8 cellular contexts compared by ENCODE assay signal in the genomic region with DNA sequence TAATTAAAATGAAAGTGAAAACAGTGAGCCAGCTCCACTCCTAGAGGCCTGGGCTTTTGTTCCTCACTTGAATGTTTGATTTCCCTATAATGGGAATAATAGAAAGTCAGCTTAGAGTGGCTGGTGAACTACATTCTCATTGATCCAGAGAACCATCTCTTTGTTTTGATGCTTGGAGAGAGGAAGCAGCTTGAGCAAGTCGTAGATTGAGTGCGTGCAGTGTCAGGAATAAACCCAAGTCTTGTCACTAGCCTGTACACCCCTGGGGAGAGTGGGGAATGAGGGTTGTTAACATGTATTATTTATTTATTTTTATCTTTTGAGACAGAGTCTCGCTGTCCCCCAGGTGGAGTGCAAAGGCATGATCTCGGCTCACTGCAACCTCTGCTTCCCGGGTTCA. TPM values are rescaled to one million over a fixed set of nuclear protein-coding genes. Genes with fewer than 3 reads are reported as not detected.
DNase-seq lines count a peak whose midpoint lies in the region; ATAC-seq, FAIRE-seq and TF ChIP-seq lines count a peak whose summit lies in the region.

No MANE protein-coding gene starts in this region.

- peaks cover 13% of the 10 kb centered on the region for H3K36me3 Mint-ChIP-seq in activated CD4-positive, alpha-beta T cell treated with anti-CD3 and anti-CD28 coated beads for 36 hours (ENCODE audit: low read depth)
- H3K36me3 Mint-ChIP-seq in WTC11 = peaks cover 16% of the 10 kb centered on the region

- H3K9me3 Mint-ChIP-seq in activated CD4-positive, alpha-beta T cell treated with anti-CD3 and anti-CD28 coated beads for 36 hours (ENCODE audit: low read depth) = no peaks in the 10 kb centered on the region
- no peaks in the 10 kb centered on the region for H3K9me3 Mint-ChIP-seq in WTC11

- TF ChIP-seq CTCF in WTC11 (IDR thresholded peaks at IDR 0.05) (no peak), spleen (IDR thresholded peaks at IDR 0.05 in 8 of 11, conservative IDR thresholded peaks at IDR 0.05 in 3 of 11) (no peak)

- H3K27me3 ChIP-seq in spleen (replicated peaks in 1 of 7) = no peaks in the 10 kb centered on the region

- CTCF ChIA-PET in activated CD4-positive, alpha-beta T cell treated with anti-CD3 and anti-CD28 coated beads for 36 hours (lab: Charles Lee) = interaction anchor here (0.6 to 10.8 kb wide), 20 partner anchors 12 to 846 kb away, joined by 3 to 156 read pairs (median 5); partner anchors contain the start of genes FAM43A and XXYLT1
- CTCF ChIA-PET in WTC11 (lab: Charles Lee) = interaction anchor here (0.9 to 3.9 kb wide), 17 partner anchors 10 to 597 kb away, joined by 3 to 61 read pairs (median 6); partner anchors contain the start of genes FAM43A and TMEM44

- peak overlapping the region; percentile 96 for H3K27ac Mint-ChIP-seq in activated CD4-positive, alpha-beta T cell treated with anti-CD3 and anti-CD28 coated beads for 36 hours
- H3K27ac Mint-ChIP-seq in WTC11 = no peak overlapping the region

- H3K4me1 Mint-ChIP-seq in activated CD4-positive, alpha-beta T cell treated with anti-CD3 and anti-CD28 coated beads for 36 hours = peaks cover 58% of the 10 kb centered on the region
- H3K4me1 Mint-ChIP-seq in WTC11 = peaks cover 9% of the 10 kb centered on the region

- FAIRE-seq in H54 (lab: Jason Lieb, UNC) = no peak

- intact Hi-C loops in activated CD4-positive, alpha-beta T cell treated with anti-CD3 and anti-CD28 coated beads for 36 hours (cut with DNase I, micrococcal nuclease) = loop anchor here (1.0 to 5.0 kb wide), 10 partner anchors 90 to 1234 kb away; partner anchors contain the start of genes ACAP2 (in 1 of the 2), ATP13A3 (in 1 of the 2), HES1 (in 1 of the 2) and PPP1R2 (in 1 of the 2)
- intact Hi-C loops in left ventricle myocardium superior (cut with micrococcal nuclease) (loop anchor here (5.0 kb wide), 1 partner anchor 844 kb away; no protein-coding TSS in a partner anchor), spleen (cut with DNase I; ENCODE audit: low total_unique reads) (loop anchor here (10.0 kb wide), 1 partner anchor 852 kb away; no protein-coding TSS in a partner anchor)

- POLR2A ChIA-PET in activated CD4-positive, alpha-beta T cell treated with anti-CD3 and anti-CD28 coated beads for 36 hours (lab: Charles Lee) = interaction anchor here (0.6 to 0.8 kb wide), 3 partner anchors 7 to 38 kb away, joined by 3 to 4 read pairs (median 3); no protein-coding TSS in a partner anchor
- POLR2A ChIA-PET in WTC11 (lab: Charles Lee) = interaction anchor here (0.8 to 1.8 kb wide), 2 partner anchors 10 to 500 kb away, joined by 3 to 5 read pairs; no protein-coding TSS in a partner anchor

- H3K36me3 ChIP-seq in spleen = peaks cover 0 to 22% (median 17%) of the 10 kb centered on the region in 6 donors

- H3K9me3 ChIP-seq in spleen = no peaks in the 10 kb centered on the region

- no peak for ATAC-seq in activated CD4-positive, alpha-beta T cell treated with anti-CD3 and anti-CD28 coated beads for 36 hours
- no peak for ATAC-seq in WTC11
- peak; percentile 3 for ATAC-seq in left ventricle myocardium superior

- H3K4me3 ChIP-seq in spleen = peak overlapping the region; percentile 82 to 95 (median 92)

- peak overlapping the region; percentile 88 to 97 (median 92) for H3K27ac ChIP-seq in spleen

- H3K27me3 Mint-ChIP-seq in activated CD4-positive, alpha-beta T cell treated with anti-CD3 and anti-CD28 coated beads for 36 hours = peaks cover 10% of the 10 kb centered on the region
- peaks cover 24% of the 10 kb centered on the region for H3K27me3 Mint-ChIP-seq in WTC11 (ENCODE audit: low read depth)

- H3K4me3 Mint-ChIP-seq in activated CD4-positive, alpha-beta T cell treated with anti-CD3 and anti-CD28 coated beads for 36 hours = peak overlapping the region; percentile 100
- peak overlapping the region; percentile 100 for H3K4me3 Mint-ChIP-seq in WTC11

- DNase-seq in activated CD4-positive, alpha-beta T cell treated with anti-CD3 and anti-CD28 coated beads for 36 hours = no peak
- DNase-seq in activated CD4-positive, alpha-beta T cell treated with anti-CD3 and anti-CD28 coated beads for 4 hours = no peak
- no peak for DNase-seq in WTC11 (ENCODE audit: low spot score)
- no peak for DNase-seq in left ventricle myocardium superior
- no peak for DNase-seq in spleen
- DNase-seq in NCI-H1092 (lab: John Stamatoyannopoulos, UW) = no peak
- no peak for DNase-seq in H54 (ENCODE audit: insufficient read length, low spot score)
- no peak for DNase-seq in D341Med (ENCODE audit: low spot score)

- H3K4me1 ChIP-seq in spleen = peaks cover 12 to 45% (median 25%) of the 10 kb centered on the region in 6 donors

- no peak for TF ChIP-seq POLR2A in spleen (IDR thresholded peaks at IDR 0.05)
- TF ChIP-seq POLR2A in H54 (IDR thresholded peaks at IDR 0.05; ENCODE audit: low read depth, low read length) = no peak

- 40 to 60% (median 49%) methylated on average over 5 of the region's 5 CpGs for WGBS in spleen, 5 donors

TF ChIP-seq in WTC11, 78 proteins besides CTCF, POLR2A, EP300 and RAD21 (continues in another document):
- no peak for TF ChIP-seq ELF4 (CRISPR knock-in tag; IDR thresholded peaks at IDR 0.05; ENCODE audit: low read depth)
- TF ChIP-seq RELA (CRISPR knock-in tag; IDR thresholded peaks at IDR 0.05; ENCODE audit: borderline replicate concordance) = no peak
- TF ChIP-seq GRHL2 (CRISPR knock-in tag; IDR thresholded peaks at IDR 0.05; ENCODE audit: insufficient replicate concordance, severe bottlenecking) = no peak
- no peak for TF ChIP-seq ZMAT4 (CRISPR knock-in tag; IDR thresholded peaks at IDR 0.05)
- TF ChIP-seq, protein P1, sequence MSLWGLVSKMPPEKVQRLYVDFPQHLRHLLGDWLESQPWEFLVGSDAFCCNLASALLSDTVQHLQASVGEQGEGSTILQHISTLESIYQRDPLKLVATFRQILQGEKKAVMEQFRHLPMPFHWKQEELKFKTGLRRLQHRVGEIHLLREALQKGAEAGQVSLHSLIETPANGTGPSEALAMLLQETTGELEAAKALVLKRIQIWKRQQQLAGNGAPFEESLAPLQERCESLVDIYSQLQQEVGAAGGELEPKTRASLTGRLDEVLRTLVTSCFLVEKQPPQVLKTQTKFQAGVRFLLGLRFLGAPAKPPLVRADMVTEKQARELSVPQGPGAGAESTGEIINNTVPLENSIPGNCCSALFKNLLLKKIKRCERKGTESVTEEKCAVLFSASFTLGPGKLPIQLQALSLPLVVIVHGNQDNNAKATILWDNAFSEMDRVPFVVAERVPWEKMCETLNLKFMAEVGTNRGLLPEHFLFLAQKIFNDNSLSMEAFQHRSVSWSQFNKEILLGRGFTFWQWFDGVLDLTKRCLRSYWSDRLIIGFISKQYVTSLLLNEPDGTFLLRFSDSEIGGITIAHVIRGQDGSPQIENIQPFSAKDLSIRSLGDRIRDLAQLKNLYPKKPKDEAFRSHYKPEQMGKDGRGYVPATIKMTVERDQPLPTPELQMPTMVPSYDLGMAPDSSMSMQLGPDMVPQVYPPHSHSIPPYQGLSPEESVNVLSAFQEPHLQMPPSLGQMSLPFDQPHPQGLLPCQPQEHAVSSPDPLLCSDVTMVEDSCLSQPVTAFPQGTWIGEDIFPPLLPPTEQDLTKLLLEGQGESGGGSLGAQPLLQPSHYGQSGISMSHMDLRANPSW (CRISPR knock-in tag; conservative IDR thresholded peaks at IDR 0.05; ENCODE audit: low read depth) = no peak
- no peak for TF ChIP-seq NR1H2 (CRISPR knock-in tag; IDR thresholded peaks at IDR 0.05)

RNA-seq across cellular contexts. Expression of gene LSG1, which starts 0.9 kb away (rescaled TPM):
- 10 to 100 TPM; 41.4 to 43.9 TPM for total RNA-seq in activated CD4-positive, alpha-beta T cell treated with anti-CD3 and anti-CD28 coated beads for 36 hours
- 42.9 to 45.8 TPM (median 44.1 TPM) in 3 replicates for total RNA-seq in WTC11 (2021)
- 21.4 TPM for total RNA-seq in left ventricle myocardium superior
- 10 to 100 TPM; 33.1 to 58.0 (median 44.1) TPM for total RNA-seq in spleen
- polyA plus RNA-seq in spleen = 10 to 100 TPM; 10.8 to 26.3 (median 15.6) TPM

RNA-seq across cellular contexts. Expression of gene FAM43A, which starts 12.8 kb away (rescaled TPM):
- total RNA-seq in activated CD4-positive, alpha-beta T cell treated with anti-CD3 and anti-CD28 coated beads for 36 hours = 1 to 10 TPM; 5.0 to 5.1 TPM
- total RNA-seq in WTC11 (2021) (2.6 to 3.8 TPM (median 3.7 TPM) in 3 replicates), left ventricle myocardium superior (13.9 TPM), spleen (100 to 1,000 TPM in 1 of 7 donors, 10 to 100 TPM in 6; 51.8 to 102 (median 74.0) TPM)
- 10 to 100 TPM; 16.9 to 62.8 (median 18.6) TPM for polyA plus RNA-seq in spleen

RNA-seq across cellular contexts. Expression of gene TMEM44, which starts 39.7 kb away (rescaled TPM):
- 1 to 10 TPM; 3.7 to 4.7 TPM for total RNA-seq in activated CD4-positive, alpha-beta T cell treated with anti-CD3 and anti-CD28 coated beads for 36 hours
- 13.7 to 20.8 TPM (median 19.3 TPM) in 3 replicates for total RNA-seq in WTC11 (2021)
- total RNA-seq in left ventricle myocardium superior = 5.3 TPM
- 10 to 100 TPM; 11.5 to 30.3 (median 21.7) TPM for total RNA-seq in spleen
- polyA plus RNA-seq in spleen = 10 to 100 TPM in 2 of 3 donors, 1 to 10 TPM in 1; 5.5 to 23.3 (median 22.4) TPM
